10 cellular contexts compared by ENCODE assay signal in the genomic region with DNA sequence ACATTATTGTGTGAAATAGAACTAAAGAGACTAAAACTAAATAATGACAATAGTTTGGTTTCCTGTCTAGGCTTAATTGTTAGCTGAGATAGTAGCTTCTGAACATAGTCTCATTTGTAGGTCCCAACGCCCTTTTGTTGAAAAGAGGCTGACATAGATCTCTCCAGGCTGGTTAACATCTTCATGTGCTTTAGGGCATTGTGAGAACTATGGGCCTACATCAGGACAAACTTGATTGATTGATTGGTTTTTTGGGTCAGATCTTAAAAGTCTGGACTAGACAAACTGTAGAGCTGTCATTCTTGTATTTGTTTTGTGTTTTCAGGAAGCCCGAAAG. TPM values are rescaled to one million over a fixed set of nuclear protein-coding genes. Genes with fewer than 3 reads are reported as not detected.
A peak's percentile ranks its signal among the peaks of the same experiment; 100 is the strongest.
DNase-seq lines count a peak whose midpoint lies in the region; ATAC-seq and TF ChIP-seq lines count a peak whose summit lies in the region.
"Had no signal": no experiment of that assay in that cellular context is flagged by ENCODE, and none has a peak within 500 bp of the region (broad histone marks: within the 10 kb centered on the region; RNA-seq: fewer than 3 reads in every experiment).

No MANE protein-coding gene starts in this region.

- ATAC-seq in GM18520 (IDR thresholded peaks at IDR 0.05; ENCODE audit: unreplicated experiment), result no peak

- H3K27me3 Mint-ChIP-seq in nephron (ENCODE audit: low read depth), result no peaks in the 10 kb centered on the region

- H3K4me3 ChIP-seq in BE2C (ENCODE audit: low read depth, low read length), result peak overlapping the region; percentile 89
- peak overlapping the region; percentile 83 for H3K4me3 ChIP-seq in Loucy (ENCODE audit: low read length, poor library complexity, severe bottlenecking)
- H3K4me3 ChIP-seq in dorsolateral prefrontal cortex, result peak overlapping the region; percentile 65 to 99 (median 90)

- peaks cover 30% of the 10 kb centered on the region for H4K20me1 ChIP-seq in Loucy (ENCODE audit: insufficient read depth, low read length, poor library complexity, severe bottlenecking)

- no peaks in the 10 kb centered on the region for H3K9me2 ChIP-seq in Loucy (replicated peaks; ENCODE audit: low read depth, low read length)

- no peak for TF ChIP-seq CTCF in BE2C (IDR thresholded peaks at IDR 0.05; ENCODE audit: low read depth, low read length)
- no peak for TF ChIP-seq CTCF in Loucy (conservative IDR thresholded peaks at IDR 0.05; ENCODE audit: low read length)
- no peak for TF ChIP-seq CTCF in dorsolateral prefrontal cortex (IDR thresholded peaks at IDR 0.05 in 54 of 56, conservative IDR thresholded peaks at IDR 0.05 in 2 of 56; ENCODE audit: low read depth in 1 of 56, partially characterized antibody in 56 of 56)
- no peak for TF ChIP-seq CTCF in nephron (IDR thresholded peaks at IDR 0.05; ENCODE audit: unreplicated experiment in 3 of 3)

- peaks cover 86% of the 10 kb centered on the region for H3K79me2 ChIP-seq in Loucy (ENCODE audit: insufficient read depth, low read length)

- H2AFZ ChIP-seq in Loucy (ENCODE audit: low read length), result no peak overlapping the region

- peaks cover 7% of the 10 kb centered on the region for H3K36me3 Mint-ChIP-seq in nephron (ENCODE audit: low read depth)

- H3K4me2 ChIP-seq in Loucy (ENCODE audit: low read depth, low read length, poor library complexity, severe bottlenecking), result peak overlapping the region; percentile 95

- no peak for DNase-seq in BE2C
- no peak for DNase-seq in dorsolateral prefrontal cortex
- DNase-seq in KG1 (lab: John Stamatoyannopoulos, UW), result no peak
- no peak for DNase-seq in DMS53 treated with DMSO at 0.1 percent for 48 hours (lab: John Stamatoyannopoulos, UW; ENCODE audit: unreplicated experiment)
- no peak for DNase-seq in effector CD8-positive, alpha-beta T cell (lab: John Stamatoyannopoulos, UW)
- DNase-seq: cerebellar nuclear complex, NCI-H1436 treated with DMSO at 0.1 percent for 48 hours had no signal

- H3K27me3 ChIP-seq in BE2C (no peaks in the 10 kb centered on the region), Loucy (ENCODE audit: insufficient read depth, low read length, poor library complexity, severe bottlenecking) (no peaks in the 10 kb centered on the region), dorsolateral prefrontal cortex (no peaks in the 10 kb centered on the region)

- H3K9me3 ChIP-seq in BE2C (no peaks in the 10 kb centered on the region), Loucy (ENCODE audit: insufficient read depth, low read depth, low read length) (no peaks in the 10 kb centered on the region)

- intact Hi-C loops in dorsolateral prefrontal cortex (cut with DNase I), result loop anchor here in 1 of 2 donors (5.0 kb wide), 1 partner anchor 40 kb away; a partner anchor contains a TSS

- H3K27ac ChIP-seq in dorsolateral prefrontal cortex, result peak overlapping the region in 30 of 59 donors; percentile 6 to 96 (median 91)

- H3K9me3 Mint-ChIP-seq in nephron, result no peaks in the 10 kb centered on the region

- peaks cover 50% of the 10 kb centered on the region for H3K4me1 Mint-ChIP-seq in nephron

- H3K36me3 ChIP-seq in BE2C (peaks cover 5% of the 10 kb centered on the region), Loucy (ENCODE audit: insufficient read depth, low read length) (no peaks in the 10 kb centered on the region)

- peak overlapping the region; percentile 97 to 100 (median 100) for H3K4me3 Mint-ChIP-seq in nephron

- H3K4me1 ChIP-seq in BE2C (no peaks in the 10 kb centered on the region; the same call in 1 of the 2 replicates), Loucy (ENCODE audit: insufficient read depth, low read length, poor library complexity, severe bottlenecking) (peaks cover 36% of the 10 kb centered on the region)

- peak overlapping the region; percentile 90 to 98 (median 92) for H3K27ac Mint-ChIP-seq in nephron

- H3F3A ChIP-seq in Loucy (ENCODE audit: low read depth), result no peaks in the 10 kb centered on the region

- H3K9ac ChIP-seq in Loucy (ENCODE audit: low read depth, low read length, poor library complexity, severe bottlenecking), result peak overlapping the region; percentile 87

RNA-seq across cellular contexts. Expression of a gene that starts 0.9 kb away (rescaled TPM):
- polyA plus RNA-seq in BE2C (2012; ENCODE audit: insufficient read depth, insufficient read length, low read depth), result 162 TPM
- total RNA-seq in dorsolateral prefrontal cortex, result 10 to 100 TPM; 10.3 to 24.7 (median 16.6) TPM

RNA-seq across cellular contexts. Expression of a gene that starts 2.7 kb away (rescaled TPM):
- 61.2 TPM for polyA plus RNA-seq in BE2C (2012; ENCODE audit: insufficient read depth, insufficient read length, low read depth)
- 100 to 1,000 TPM in 114 of 120 experiments, 10 to 100 TPM in 6; 83.0 to 208 (median 131) TPM for total RNA-seq in dorsolateral prefrontal cortex

RNA-seq across cellular contexts. Expression of a gene that starts 28.7 kb away (rescaled TPM):
- 35.6 TPM for polyA plus RNA-seq in BE2C (2012; ENCODE audit: insufficient read depth, insufficient read length, low read depth)
- total RNA-seq in dorsolateral prefrontal cortex, result 10 to 100 TPM; 22.9 to 57.3 (median 34.5) TPM

RNA-seq across cellular contexts. Expression of a gene that starts 38.5 kb away (rescaled TPM):
- polyA plus RNA-seq in BE2C (2012; ENCODE audit: insufficient read depth, insufficient read length, low read depth), result 118 TPM
- total RNA-seq in dorsolateral prefrontal cortex, result 10 to 100 TPM; 55.3 to 85.9 (median 67.1) TPM
